ENCODE assay signal across 16 cellular contexts in genomic region chr6:37074053-37074827, GRCh38.
DNase-seq lines count a peak whose midpoint lies in the region; ATAC-seq and TF ChIP-seq lines count a peak whose summit lies in the region.
"Had no signal": no experiment of that assay in that cellular context is flagged by ENCODE, and none has a peak within 500 bp of the region (broad histone marks: within the 10 kb centered on the region; RNA-seq: fewer than 3 reads in every experiment).

No MANE protein-coding gene starts in this region.

- CTCF ChIA-PET in WTC11 (lab: Charles Lee): interaction anchor here (0.6 kb wide), 1 partner anchor 21 kb away, joined by 4 read pairs; no protein-coding TSS in a partner anchor

- peaks cover 45% of the 10 kb centered on the region for H3K4me1 Mint-ChIP-seq in WTC11

- peak overlapping the region in 3 of 10 donors; percentile 9 to 44 (median 36) for H3K27ac ChIP-seq in heart right ventricle
- H3K27ac ChIP-seq: SK-N-MC had no signal

- 71 to 77% methylated on average over 12 of the region's 12 CpGs for WGBS in heart right ventricle, 2 donors

- H3K36me3 Mint-ChIP-seq in WTC11: no peaks in the 10 kb centered on the region
- H3K36me3 Mint-ChIP-seq: stimulated activated naive B cell treated with anti-CD40 and anti-IgM and Interleukin-4, amounts not matched to agents 10 μg/mL and 1 μg/mL and 100 μg/mL, for 72 hours had no signal

- peaks cover 0 to 52% (median 8%) of the 10 kb centered on the region in 9 donors for H3K4me1 ChIP-seq in heart right ventricle

- TF ChIP-seq CTCF in WTC11 (IDR thresholded peaks at IDR 0.05) (no peak), heart right ventricle (IDR thresholded peaks at IDR 0.05) (no peak)

- peak overlapping the region; percentile 64; the same call in 1 of the 2 replicates for H3K27ac Mint-ChIP-seq in WTC11
- H3K27ac Mint-ChIP-seq: activated CD4-positive, alpha-beta T cell treated with anti-CD3 and anti-CD28 coated beads for 36 hours; stimulated activated naive B cell treated with anti-CD40 and anti-IgM and Interleukin-4, amounts not matched to agents 10 μg/mL and 1 μg/mL and 100 μg/mL, for 72 hours had no signal

- peaks cover 0 to 8% (median 0%) of the 10 kb centered on the region in 11 donors for H3K9me3 ChIP-seq in heart right ventricle

- H3K4me3 Mint-ChIP-seq in WTC11: no peak overlapping the region
- H3K4me3 Mint-ChIP-seq: activated CD4-positive, alpha-beta T cell treated with anti-CD3 and anti-CD28 coated beads for 36 hours; stimulated activated naive B cell treated with anti-CD40 and anti-IgM and Interleukin-4, amounts not matched to agents 10 μg/mL and 1 μg/mL and 100 μg/mL, for 72 hours had no signal

- H3K9me3 Mint-ChIP-seq in WTC11: peaks cover 3% of the 10 kb centered on the region; the same call in 1 of the 2 replicates

- H3K4me3 ChIP-seq in heart right ventricle (no peak overlapping the region), skeletal muscle cell (ENCODE audit: low read depth, low read length) (no peak overlapping the region)
- H3K4me3 ChIP-seq: SK-N-MC had no signal

- POLR2A ChIA-PET in WTC11 (lab: Charles Lee): interaction anchor here (1.4 kb wide), 1 partner anchor 28 kb away, joined by 3 read pairs; no protein-coding TSS in a partner anchor

- H3K36me3 ChIP-seq in heart right ventricle: no peaks in the 10 kb centered on the region

- no peaks in the 10 kb centered on the region for H3K27me3 ChIP-seq in heart right ventricle

- DNase-seq in HT1080 (ENCODE audit: low read depth) (peak; percentile 24), WTC11 (ENCODE audit: low spot score) (no peak), heart right ventricle (peak in 1 of 2 donors; percentile 44), skeletal muscle cell (ENCODE audit: low read depth) (peak; percentile 95), COLO668 (lab: John Stamatoyannopoulos, UW; ENCODE audit: unreplicated experiment) (no peak)
- DNase-seq in stimulated activated naive CD4-positive, alpha-beta T cell (lab: John Stamatoyannopoulos, UW): no peak
- DNase-seq: activated CD4-positive, alpha-beta T cell treated with anti-CD3 and anti-CD28 coated beads for 36 hours; caudate nucleus; erythroblast; kidney; NCI-H526 treated with DMSO at 0.1 percent for 48 hours; nucleus accumbens; stimulated activated CD4-positive, alpha-beta T cell treated with anti-CD3 and anti-CD28 coated beads, Interleukin-1b, Interleukin-23, amount 100 ng/mL, for 48 hours; stimulated activated naive B cell treated with anti-CD40 and anti-IgM and Interleukin-4, amounts not matched to agents 10 μg/mL and 1 μg/mL and 100 μg/mL, for 72 hours had no signal

- intact Hi-C loops in heart right ventricle (cut with DNase I): no loop called here

- H3K27me3 Mint-ChIP-seq in WTC11 (ENCODE audit: low read depth): no peaks in the 10 kb centered on the region
- H3K27me3 Mint-ChIP-seq: activated CD4-positive, alpha-beta T cell treated with anti-CD3 and anti-CD28 coated beads for 36 hours had no signal

- ATAC-seq in WTC11 (no peak), heart right ventricle (peak; percentile 23 to 87 (median 45)), GM18519 (IDR thresholded peaks at IDR 0.05; ENCODE audit: low FRiP score, unreplicated experiment) (no peak)
- ATAC-seq: activated CD4-positive, alpha-beta T cell treated with anti-CD3 and anti-CD28 coated beads for 36 hours; stimulated activated naive B cell treated with anti-CD40 and anti-IgM and Interleukin-4, amounts not matched to agents 10 μg/mL and 1 μg/mL and 100 μg/mL, for 72 hours had no signal

TF ChIP-seq in WTC11, 78 proteins besides CTCF, POLR2A, EP300 and RAD21:
- TF ChIP-seq ZNF138 (CRISPR knock-in tag; conservative IDR thresholded peaks at IDR 0.05): no peak
- TF ChIP-seq, protein P1, sequence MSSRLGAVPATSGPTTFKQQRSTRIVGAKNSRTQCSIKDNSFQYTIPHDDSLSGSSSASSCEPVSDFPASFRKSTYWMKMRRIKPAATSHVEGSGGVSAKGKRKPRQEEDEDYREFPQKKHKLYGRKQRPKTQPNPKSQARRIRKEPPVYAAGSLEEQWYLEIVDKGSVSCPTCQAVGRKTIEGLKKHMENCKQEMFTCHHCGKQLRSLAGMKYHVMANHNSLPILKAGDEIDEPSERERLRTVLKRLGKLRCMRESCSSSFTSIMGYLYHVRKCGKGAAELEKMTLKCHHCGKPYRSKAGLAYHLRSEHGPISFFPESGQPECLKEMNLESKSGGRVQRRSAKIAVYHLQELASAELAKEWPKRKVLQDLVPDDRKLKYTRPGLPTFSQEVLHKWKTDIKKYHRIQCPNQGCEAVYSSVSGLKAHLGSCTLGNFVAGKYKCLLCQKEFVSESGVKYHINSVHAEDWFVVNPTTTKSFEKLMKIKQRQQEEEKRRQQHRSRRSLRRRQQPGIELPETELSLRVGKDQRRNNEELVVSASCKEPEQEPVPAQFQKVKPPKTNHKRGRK (CRISPR knock-in tag; IDR thresholded peaks at IDR 0.05; ENCODE audit: borderline replicate concordance): no peak
- TF ChIP-seq JUN (CRISPR knock-in tag; IDR thresholded peaks at IDR 0.05): no peak
- TF ChIP-seq USF2 (CRISPR knock-in tag; IDR thresholded peaks at IDR 0.05): no peak
- no peak for TF ChIP-seq ZNF396 (CRISPR knock-in tag; IDR thresholded peaks at IDR 0.05; ENCODE audit: borderline replicate concordance)
- TF ChIP-seq KAT7 (CRISPR knock-in tag; IDR thresholded peaks at IDR 0.05; ENCODE audit: borderline replicate concordance): no peak
- no peak for TF ChIP-seq MXD4 (CRISPR knock-in tag; IDR thresholded peaks at IDR 0.05; ENCODE audit: borderline replicate concordance)
- TF ChIP-seq, protein P2, sequence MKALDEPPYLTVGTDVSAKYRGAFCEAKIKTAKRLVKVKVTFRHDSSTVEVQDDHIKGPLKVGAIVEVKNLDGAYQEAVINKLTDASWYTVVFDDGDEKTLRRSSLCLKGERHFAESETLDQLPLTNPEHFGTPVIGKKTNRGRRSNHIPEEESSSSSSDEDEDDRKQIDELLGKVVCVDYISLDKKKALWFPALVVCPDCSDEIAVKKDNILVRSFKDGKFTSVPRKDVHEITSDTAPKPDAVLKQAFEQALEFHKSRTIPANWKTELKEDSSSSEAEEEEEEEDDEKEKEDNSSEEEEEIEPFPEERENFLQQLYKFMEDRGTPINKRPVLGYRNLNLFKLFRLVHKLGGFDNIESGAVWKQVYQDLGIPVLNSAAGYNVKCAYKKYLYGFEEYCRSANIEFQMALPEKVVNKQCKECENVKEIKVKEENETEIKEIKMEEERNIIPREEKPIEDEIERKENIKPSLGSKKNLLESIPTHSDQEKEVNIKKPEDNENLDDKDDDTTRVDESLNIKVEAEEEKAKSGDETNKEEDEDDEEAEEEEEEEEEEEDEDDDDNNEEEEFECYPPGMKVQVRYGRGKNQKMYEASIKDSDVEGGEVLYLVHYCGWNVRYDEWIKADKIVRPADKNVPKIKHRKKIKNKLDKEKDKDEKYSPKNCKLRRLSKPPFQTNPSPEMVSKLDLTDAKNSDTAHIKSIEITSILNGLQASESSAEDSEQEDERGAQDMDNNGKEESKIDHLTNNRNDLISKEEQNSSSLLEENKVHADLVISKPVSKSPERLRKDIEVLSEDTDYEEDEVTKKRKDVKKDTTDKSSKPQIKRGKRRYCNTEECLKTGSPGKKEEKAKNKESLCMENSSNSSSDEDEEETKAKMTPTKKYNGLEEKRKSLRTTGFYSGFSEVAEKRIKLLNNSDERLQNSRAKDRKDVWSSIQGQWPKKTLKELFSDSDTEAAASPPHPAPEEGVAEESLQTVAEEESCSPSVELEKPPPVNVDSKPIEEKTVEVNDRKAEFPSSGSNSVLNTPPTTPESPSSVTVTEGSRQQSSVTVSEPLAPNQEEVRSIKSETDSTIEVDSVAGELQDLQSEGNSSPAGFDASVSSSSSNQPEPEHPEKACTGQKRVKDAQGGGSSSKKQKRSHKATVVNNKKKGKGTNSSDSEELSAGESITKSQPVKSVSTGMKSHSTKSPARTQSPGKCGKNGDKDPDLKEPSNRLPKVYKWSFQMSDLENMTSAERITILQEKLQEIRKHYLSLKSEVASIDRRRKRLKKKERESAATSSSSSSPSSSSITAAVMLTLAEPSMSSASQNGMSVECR (CRISPR knock-in tag; IDR thresholded peaks at IDR 0.05; ENCODE audit: borderline replicate concordance): no peak
- TF ChIP-seq, protein P3, sequence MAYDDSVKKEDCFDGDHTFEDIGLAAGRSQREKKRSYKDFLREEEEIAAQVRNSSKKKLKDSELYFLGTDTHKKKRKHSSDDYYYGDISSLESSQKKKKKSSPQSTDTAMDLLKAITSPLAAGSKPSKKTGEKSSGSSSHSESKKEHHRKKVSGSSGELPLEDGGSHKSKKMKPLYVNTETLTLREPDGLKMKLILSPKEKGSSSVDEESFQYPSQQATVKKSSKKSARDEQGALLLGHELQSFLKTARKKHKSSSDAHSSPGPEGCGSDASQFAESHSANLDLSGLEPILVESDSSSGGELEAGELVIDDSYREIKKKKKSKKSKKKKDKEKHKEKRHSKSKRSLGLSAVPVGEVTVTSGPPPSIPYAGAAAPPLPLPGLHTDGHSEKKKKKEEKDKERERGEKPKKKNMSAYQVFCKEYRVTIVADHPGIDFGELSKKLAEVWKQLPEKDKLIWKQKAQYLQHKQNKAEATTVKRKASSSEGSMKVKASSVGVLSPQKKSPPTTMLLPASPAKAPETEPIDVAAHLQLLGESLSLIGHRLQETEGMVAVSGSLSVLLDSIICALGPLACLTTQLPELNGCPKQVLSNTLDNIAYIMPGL (CRISPR knock-in tag; IDR thresholded peaks at IDR 0.05): no peak
- no peak for TF ChIP-seq ZNF671 (CRISPR knock-in tag; IDR thresholded peaks at IDR 0.05)
- TF ChIP-seq, protein P4, sequence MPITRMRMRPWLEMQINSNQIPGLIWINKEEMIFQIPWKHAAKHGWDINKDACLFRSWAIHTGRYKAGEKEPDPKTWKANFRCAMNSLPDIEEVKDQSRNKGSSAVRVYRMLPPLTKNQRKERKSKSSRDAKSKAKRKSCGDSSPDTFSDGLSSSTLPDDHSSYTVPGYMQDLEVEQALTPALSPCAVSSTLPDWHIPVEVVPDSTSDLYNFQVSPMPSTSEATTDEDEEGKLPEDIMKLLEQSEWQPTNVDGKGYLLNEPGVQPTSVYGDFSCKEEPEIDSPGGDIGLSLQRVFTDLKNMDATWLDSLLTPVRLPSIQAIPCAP (CRISPR knock-in tag; IDR thresholded peaks at IDR 0.05): no peak
- no peak for TF ChIP-seq OVOL2 (CRISPR knock-in tag; IDR thresholded peaks at IDR 0.05; ENCODE audit: borderline replicate concordance)

Comparison
In these comparisons a context has a peak if more than half of its experiments do, and no peak if none do; other contexts are left out.
1. DNase-seq: peak in HT1080 (single experiment) and skeletal muscle cell (single experiment); none in WTC11 (single experiment), stimulated activated naive CD4-positive, alpha-beta T cell (0 of 6) and COLO668 (single experiment).
2. ATAC-seq: peak in heart right ventricle (8 of 8); none in WTC11 (single experiment) and GM18519 (single experiment).